8 cellular contexts compared by ENCODE assay signal in genomic region chr15:64507293-64507802, GRCh38. TPM values are rescaled to one million over a fixed set of nuclear protein-coding genes. Genes with fewer than 3 reads are reported as not detected.
DNase-seq lines count a peak whose midpoint lies in the region; ATAC-seq and TF ChIP-seq lines count a peak whose summit lies in the region.

No MANE protein-coding gene starts in this region.

- H3K4me1 ChIP-seq in left ventricle myocardium inferior, result peaks cover 47% of the 10 kb centered on the region

- no peaks in the 10 kb centered on the region for H3K9me3 Mint-ChIP-seq in WTC11

- CTCF ChIA-PET in WTC11 (lab: Charles Lee), result interaction anchor here (1.9 kb wide), 1 partner anchor 174 kb away, joined by 4 read pairs; no protein-coding TSS in a partner anchor

- TF ChIP-seq CTCF in left ventricle myocardium inferior (IDR thresholded peaks at IDR 0.05; ENCODE audit: borderline replicate concordance), result no peak
- TF ChIP-seq CTCF in WTC11 (IDR thresholded peaks at IDR 0.05), result no peak

- ATAC-seq in GM21717 (IDR thresholded peaks at IDR 0.05; ENCODE audit: unreplicated experiment), result peak; percentile 64
- no peak for ATAC-seq in WTC11

- no peak overlapping the region for H3K27ac Mint-ChIP-seq in WTC11

- DNase-seq in GF-D8 (lab: John Stamatoyannopoulos, UW) (peak; percentile 86), NCI-H2196 treated with DMSO at 0.1 percent for 48 hours (lab: John Stamatoyannopoulos, UW; ENCODE audit: unreplicated experiment) (peak; percentile 18), left ventricle myocardium inferior (peak; percentile 72), retina (peak; percentile 67), WTC11 (ENCODE audit: low spot score) (no peak), GOT3 (lab: John Stamatoyannopoulos, UW) (no peak)
- DNase-seq in activated naive CD4-positive, alpha-beta T cell treated with anti-CD3 and anti-CD28 coated beads, Interleukin-2, amount 50 U/mL, for 16 hours, result peak; percentile 45

- no peak overlapping the region for H3K4me3 ChIP-seq in left ventricle myocardium inferior

- H3K9me3 ChIP-seq in left ventricle myocardium inferior (replicated peaks), result no peaks in the 10 kb centered on the region

- no peaks in the 10 kb centered on the region for H3K27me3 Mint-ChIP-seq in WTC11 (ENCODE audit: low read depth)

- peaks cover 15% of the 10 kb centered on the region for H3K4me1 Mint-ChIP-seq in WTC11

- H3K36me3 ChIP-seq in left ventricle myocardium inferior, result peaks cover 3% of the 10 kb centered on the region

- POLR2A ChIA-PET in WTC11 (lab: Charles Lee), result no interaction called here

- peaks cover 5% of the 10 kb centered on the region for H3K36me3 Mint-ChIP-seq in WTC11

- H3K27ac ChIP-seq in left ventricle myocardium inferior (replicated peaks), result peak overlapping the region; percentile 69

- H3K27me3 ChIP-seq in left ventricle myocardium inferior (ENCODE audit: low read depth), result no peaks in the 10 kb centered on the region

- intact Hi-C loops in left ventricle myocardium inferior (cut with micrococcal nuclease), result no loop called here

- H3K4me3 Mint-ChIP-seq in WTC11, result no peak overlapping the region

TF ChIP-seq in WTC11, 78 proteins besides CTCF, POLR2A, EP300 and RAD21:
- no peak for TF ChIP-seq ZNF532 (CRISPR knock-in tag; IDR thresholded peaks at IDR 0.05; ENCODE audit: borderline replicate concordance)
- no peak for TF ChIP-seq HMGA2 (CRISPR knock-in tag; IDR thresholded peaks at IDR 0.05)
- TF ChIP-seq CREB1 (CRISPR knock-in tag; IDR thresholded peaks at IDR 0.05), result no peak
- no peak for TF ChIP-seq ZNF138 (CRISPR knock-in tag; conservative IDR thresholded peaks at IDR 0.05)
- TF ChIP-seq OVOL2 (CRISPR knock-in tag; IDR thresholded peaks at IDR 0.05; ENCODE audit: borderline replicate concordance), result no peak
- TF ChIP-seq GTF2I (CRISPR knock-in tag; conservative IDR thresholded peaks at IDR 0.05), result no peak
- TF ChIP-seq ZNF232 (CRISPR knock-in tag; IDR thresholded peaks at IDR 0.05), result no peak
- TF ChIP-seq NFATC4 (CRISPR knock-in tag; IDR thresholded peaks at IDR 0.05), result no peak
- TF ChIP-seq E2F1 (CRISPR knock-in tag; IDR thresholded peaks at IDR 0.05), result no peak
- TF ChIP-seq HMGXB4 (CRISPR knock-in tag; IDR thresholded peaks at IDR 0.05), result no peak
- no peak for TF ChIP-seq ERG (CRISPR knock-in tag; IDR thresholded peaks at IDR 0.05)
- TF ChIP-seq IRF2 (CRISPR knock-in tag; IDR thresholded peaks at IDR 0.05; ENCODE audit: borderline replicate concordance, low read depth), result no peak
- TF ChIP-seq ZNF317 (CRISPR knock-in tag; IDR thresholded peaks at IDR 0.05; ENCODE audit: borderline replicate concordance, low read depth), result no peak
- TF ChIP-seq ZMAT4 (CRISPR knock-in tag; IDR thresholded peaks at IDR 0.05), result no peak
- no peak for TF ChIP-seq CDX4 (CRISPR knock-in tag; IDR thresholded peaks at IDR 0.05; ENCODE audit: borderline replicate concordance)
- TF ChIP-seq ATF1 (CRISPR knock-in tag; IDR thresholded peaks at IDR 0.05), result no peak
- TF ChIP-seq USF1 (CRISPR knock-in tag; IDR thresholded peaks at IDR 0.05), result no peak
- TF ChIP-seq FOXP1 (CRISPR knock-in tag; IDR thresholded peaks at IDR 0.05; ENCODE audit: borderline replicate concordance), result no peak
- no peak for TF ChIP-seq ZNF219 (CRISPR knock-in tag; IDR thresholded peaks at IDR 0.05; ENCODE audit: borderline replicate concordance)

RNA-seq across cellular contexts. Expression of gene ZNF609, which starts 47.0 kb away (rescaled TPM):
- total RNA-seq in left ventricle myocardium inferior, result 14.7 TPM
- 45.9 to 47.4 TPM (median 46.3 TPM) in 3 replicates for total RNA-seq in WTC11 (2021)

Comparison
In these comparisons a context has a peak if more than half of its experiments do, and no peak if none do; other contexts are left out.
1. DNase-seq: peak in GF-D8 (single experiment), NCI-H2196 treated with DMSO at 0.1 percent for 48 hours (single experiment), activated naive CD4-positive, alpha-beta T cell treated with anti-CD3 and anti-CD28 coated beads, Interleukin-2, amount 50 U/mL, for 16 hours (single experiment), left ventricle myocardium inferior (single experiment) and retina (single experiment); none in WTC11 (single experiment) and GOT3 (single experiment).